ENCODE assay signal across 17 cellular contexts in genomic region chr3:12972791-12973702, GRCh38.
"Had no signal": no experiment of that assay in that cellular context is flagged by ENCODE, and none has a peak within 500 bp of the region (broad histone marks: within the 10 kb centered on the region; RNA-seq: fewer than 3 reads in every experiment).

No MANE protein-coding gene starts in this region.

- H3K36me3 ChIP-seq: heart left ventricle, pancreas, stomach, thoracic aorta had no signal

- H3K27ac Mint-ChIP-seq: activated naive CD8-positive, alpha-beta T cell had no signal

- H3K36me3 Mint-ChIP-seq: activated naive CD8-positive, alpha-beta T cell had no signal

- H3K9me3 ChIP-seq: heart left ventricle, pancreas, stomach, thoracic aorta had no signal

- H3K27ac ChIP-seq: foreskin keratinocyte, heart left ventricle, pancreas, stomach, thoracic aorta had no signal

- H3K27me3 ChIP-seq: heart left ventricle, pancreas, stomach had no signal

- ATAC-seq: foreskin keratinocyte, heart left ventricle, left ventricle myocardium superior, pancreas had no signal

- FAIRE-seq: endothelial cell of umbilical vein, islet of Langerhans, pancreas, TTC549, urothelium cell line had no signal

- H3K4me3 Mint-ChIP-seq: activated naive CD8-positive, alpha-beta T cell had no signal

- H3K4me3 ChIP-seq: heart left ventricle, pancreas, stomach, thoracic aorta had no signal

- DNase-seq: activated CD4-positive, alpha-beta T cell treated with anti-CD3 and anti-CD28 coated beads, Interleukin-2, amount 50 U/mL, for 1 hour; activated effector memory CD4-positive, alpha-beta T cell treated with Interleukin-2 at 50 U/mL for 16 hours; activated T-cell treated with anti-CD3 and anti-CD28 coated beads for 4 hours; foreskin keratinocyte; left ventricle myocardium superior; pancreas; stimulated activated CD4-positive, alpha-beta T cell treated with anti-CD3 and anti-CD28 coated beads, Interleukin-15, amount 100 ng/mL, for 24 hours; stimulated activated CD4-positive, alpha-beta T cell treated with anti-CD3 and anti-CD28 coated beads, Interleukin-4, amount 100 ng/mL, for 24 hours; stomach; T-helper 2 cell had no signal

- H3K27me3 Mint-ChIP-seq: activated naive CD8-positive, alpha-beta T cell had no signal

- H3K4me1 ChIP-seq: foreskin keratinocyte had no signal
